ENCODE assay signal across 2 cellular contexts in the genomic region with DNA sequence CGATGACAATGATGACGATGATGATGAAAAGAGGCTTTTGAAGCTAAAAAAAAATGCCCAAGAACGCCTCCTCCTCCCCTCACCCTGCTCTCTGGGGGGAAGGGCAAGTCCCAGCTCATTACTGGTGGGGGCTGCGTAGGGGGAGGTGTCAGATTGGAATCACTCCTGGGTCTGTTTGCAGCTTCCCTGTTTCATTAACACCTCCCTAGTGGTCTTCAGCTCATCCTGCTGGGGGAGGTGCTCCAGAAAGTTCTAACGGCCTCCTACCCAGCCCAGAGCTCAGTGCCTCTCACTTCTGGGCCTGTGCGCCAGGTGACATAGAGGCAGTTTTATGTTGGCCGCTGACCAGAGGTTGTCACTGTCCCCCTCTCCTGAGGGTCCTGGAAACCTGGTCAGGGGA.
TF ChIP-seq lines count a peak whose summit lies in the region.

No MANE protein-coding gene starts in this region.

TF ChIP-seq in GM23338, 12 proteins besides CTCF, POLR2A, EP300 and RAD21 (continues in another document):
- TF ChIP-seq NANOG (IDR thresholded peaks at IDR 0.05; ENCODE audit: borderline replicate concordance) (no peak), ZNF114 (CRISPR knock-in tag; IDR thresholded peaks at IDR 0.05) (no peak), EZH2phosphoT487 (IDR thresholded peaks at IDR 0.05; ENCODE audit: unreplicated experiment) (no peak), POLR2AphosphoS5 (IDR thresholded peaks at IDR 0.05; ENCODE audit: low read depth) (no peak), ZNF331 (CRISPR knock-in tag; IDR thresholded peaks at IDR 0.05; ENCODE audit: low read depth) (no peak), STAT1 (IDR thresholded peaks at IDR 0.05; ENCODE audit: unreplicated experiment) (no peak), JUNB (IDR thresholded peaks at IDR 0.05; ENCODE audit: unreplicated experiment) (no peak), ZNF462 (CRISPR knock-in tag; IDR thresholded peaks at IDR 0.05) (no peak), EZH2 (IDR thresholded peaks at IDR 0.05; ENCODE audit: low read depth, unreplicated experiment) (no peak), CREB1 (CRISPR knock-in tag; IDR thresholded peaks at IDR 0.05; ENCODE audit: low read depth) (no peak)
- TF ChIP-seq, protein P1, sequence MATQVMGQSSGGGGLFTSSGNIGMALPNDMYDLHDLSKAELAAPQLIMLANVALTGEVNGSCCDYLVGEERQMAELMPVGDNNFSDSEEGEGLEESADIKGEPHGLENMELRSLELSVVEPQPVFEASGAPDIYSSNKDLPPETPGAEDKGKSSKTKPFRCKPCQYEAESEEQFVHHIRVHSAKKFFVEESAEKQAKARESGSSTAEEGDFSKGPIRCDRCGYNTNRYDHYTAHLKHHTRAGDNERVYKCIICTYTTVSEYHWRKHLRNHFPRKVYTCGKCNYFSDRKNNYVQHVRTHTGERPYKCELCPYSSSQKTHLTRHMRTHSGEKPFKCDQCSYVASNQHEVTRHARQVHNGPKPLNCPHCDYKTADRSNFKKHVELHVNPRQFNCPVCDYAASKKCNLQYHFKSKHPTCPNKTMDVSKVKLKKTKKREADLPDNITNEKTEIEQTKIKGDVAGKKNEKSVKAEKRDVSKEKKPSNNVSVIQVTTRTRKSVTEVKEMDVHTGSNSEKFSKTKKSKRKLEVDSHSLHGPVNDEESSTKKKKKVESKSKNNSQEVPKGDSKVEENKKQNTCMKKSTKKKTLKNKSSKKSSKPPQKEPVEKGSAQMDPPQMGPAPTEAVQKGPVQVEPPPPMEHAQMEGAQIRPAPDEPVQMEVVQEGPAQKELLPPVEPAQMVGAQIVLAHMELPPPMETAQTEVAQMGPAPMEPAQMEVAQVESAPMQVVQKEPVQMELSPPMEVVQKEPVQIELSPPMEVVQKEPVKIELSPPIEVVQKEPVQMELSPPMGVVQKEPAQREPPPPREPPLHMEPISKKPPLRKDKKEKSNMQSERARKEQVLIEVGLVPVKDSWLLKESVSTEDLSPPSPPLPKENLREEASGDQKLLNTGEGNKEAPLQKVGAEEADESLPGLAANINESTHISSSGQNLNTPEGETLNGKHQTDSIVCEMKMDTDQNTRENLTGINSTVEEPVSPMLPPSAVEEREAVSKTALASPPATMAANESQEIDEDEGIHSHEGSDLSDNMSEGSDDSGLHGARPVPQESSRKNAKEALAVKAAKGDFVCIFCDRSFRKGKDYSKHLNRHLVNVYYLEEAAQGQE (IDR thresholded peaks at IDR 0.05; ENCODE audit: unreplicated experiment) = no peak

TF ChIP-seq in H1, 55 proteins besides CTCF, POLR2A, EP300 and RAD21:
- TF ChIP-seq SUZ12 (IDR thresholded peaks at IDR 0.05; ENCODE audit: low read length) = no peak
- peak; percentile 18 for TF ChIP-seq ASH2L (IDR thresholded peaks at IDR 0.05; ENCODE audit: low read length)
- TF ChIP-seq RXRA (IDR thresholded peaks at IDR 0.05; ENCODE audit: insufficient read depth, low read depth, low read length) = no peak
